In genomic region chr17:47810901-47811635, GRCh38 we compare ENCODE assay signal across 1 cellular context.
TF ChIP-seq lines count a peak whose summit lies in the region.

No MANE protein-coding gene starts in this region.

TF ChIP-seq in HepG2, 621 proteins besides CTCF, POLR2A, EP300 and RAD21:
- TF ChIP-seq ZNF460 (CRISPR knock-in tag; IDR thresholded peaks at IDR 0.05; ENCODE audit: borderline replicate concordance) (no peak), ZNF263 (CRISPR knock-in tag; IDR thresholded peaks at IDR 0.05) (no peak), ZNF501 (CRISPR knock-in tag; IDR thresholded peaks at IDR 0.05) (no peak), CREB1 (IDR thresholded peaks at IDR 0.05) (no peak), CREB1 (CRISPR knock-in tag; IDR thresholded peaks at IDR 0.05) (no peak), MTA3 (CRISPR knock-in tag; IDR thresholded peaks at IDR 0.05) (no peak), MED13 (CRISPR knock-in tag; IDR thresholded peaks at IDR 0.05) (no peak), POLR2AphosphoS2 (IDR thresholded peaks at IDR 0.05; ENCODE audit: low read depth, low read length) (no peak), SPEN (CRISPR knock-in tag; IDR thresholded peaks at IDR 0.05; ENCODE audit: low read depth) (no peak), ZNF17 (CRISPR knock-in tag; IDR thresholded peaks at IDR 0.05) (no peak), KLF9 (CRISPR knock-in tag; IDR thresholded peaks at IDR 0.05; ENCODE audit: low read depth) (no peak), ZNF207 (IDR thresholded peaks at IDR 0.05; ENCODE audit: borderline replicate concordance) (no peak), ZNF558 (CRISPR knock-in tag; IDR thresholded peaks at IDR 0.05; ENCODE audit: borderline replicate concordance) (no peak), KDM4B (CRISPR knock-in tag; IDR thresholded peaks at IDR 0.05) (no peak), SYNCRIP (IDR thresholded peaks at IDR 0.05; ENCODE audit: insufficient read depth, low read depth, low read length) (no peak), HMGXB3 (CRISPR knock-in tag; IDR thresholded peaks at IDR 0.05; ENCODE audit: borderline replicate concordance) (no peak), TIGD3 (CRISPR knock-in tag; IDR thresholded peaks at IDR 0.05; ENCODE audit: borderline replicate concordance) (no peak), SMYD3 (CRISPR knock-in tag; IDR thresholded peaks at IDR 0.05) (no peak)
